Comparison of ENCODE assay signal across 8 cellular contexts in the genomic region with DNA sequence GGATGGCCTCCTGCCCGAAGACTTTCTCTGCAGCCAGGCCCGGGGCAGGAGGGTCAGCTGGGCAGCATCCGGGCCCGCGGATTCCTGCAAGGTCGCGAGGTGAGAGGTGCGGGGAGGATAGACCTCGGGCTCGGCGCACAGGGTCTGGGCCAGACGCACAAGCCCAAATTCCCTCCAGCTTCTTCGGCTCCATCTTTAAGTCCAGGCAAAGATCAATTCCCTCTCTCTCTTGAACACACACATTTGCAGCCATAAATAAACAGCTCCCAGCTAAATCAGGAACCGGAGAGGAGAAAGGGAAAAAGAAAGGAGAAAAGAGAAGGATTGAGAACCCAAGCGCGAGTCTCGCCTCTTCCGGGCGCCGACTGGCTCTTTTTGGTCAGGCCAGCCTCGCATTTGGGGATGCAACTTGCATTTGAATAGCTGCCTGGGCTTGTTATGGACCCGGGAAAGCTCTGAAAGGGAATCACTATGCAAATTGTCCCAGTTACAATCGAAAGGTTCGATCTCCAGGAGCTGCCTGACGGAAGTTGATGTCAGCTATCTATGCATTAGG. TPM values are rescaled to one million over a fixed set of nuclear protein-coding genes. Genes with fewer than 3 reads are reported as not detected.
DNase-seq lines count a peak whose midpoint lies in the region; ATAC-seq and TF ChIP-seq lines count a peak whose summit lies in the region.

No MANE protein-coding gene starts in this region.

- H3K9me2 ChIP-seq in SK-N-SH: no peaks in the 10 kb centered on the region

- peak overlapping the region; percentile 57 for H3K4me3 ChIP-seq in CD8-positive, alpha-beta memory T cell (ENCODE audit: low read length)
- H3K4me3 ChIP-seq in SK-N-SH (ENCODE audit: low read depth in 2 of 2, low read length in 1 of 2) (peak overlapping the region; percentile 12 to 57; a peak in 3 of 4 replicates), fibroblast of the aortic adventitia (ENCODE audit: low read depth, low read length) (peak overlapping the region; percentile 39), trophoblast cell (ENCODE audit: low read depth, low read length) (no peak overlapping the region)

- POLR2A ChIA-PET in CD8-positive, alpha-beta memory T cell (lab: Charles Lee): interaction anchor here (0.7 kb wide), 1 partner anchor 10 kb away, joined by 4 read pairs; no protein-coding TSS in a partner anchor
- POLR2A ChIA-PET in SK-N-SH (lab: Yijun Ruan, JAX): interaction anchor here (0.6 kb wide), 1 partner anchor 551 kb away, joined by 3 read pairs; no protein-coding TSS in a partner anchor

- no peak overlapping the region for H2AFZ ChIP-seq in SK-N-SH (ENCODE audit: low read depth)
- H2AFZ ChIP-seq in trophoblast cell (ENCODE audit: insufficient read depth, low read length, poor library complexity): no peak overlapping the region

- H3K4me2 ChIP-seq in SK-N-SH: peak overlapping the region; percentile 78
- peak overlapping the region; percentile 23 for H3K4me2 ChIP-seq in trophoblast cell (ENCODE audit: low read length)

- peaks cover 21 to 31% (median 28%) of the 10 kb centered on the region in 3 donors for H3K4me1 Mint-ChIP-seq in CD8-positive, alpha-beta memory T cell

- H3K14ac ChIP-seq in trophoblast cell (ENCODE audit: low read length): no peak overlapping the region

- no peak overlapping the region for H4K12ac ChIP-seq in trophoblast cell (ENCODE audit: low read depth, low read length)

- no peak overlapping the region for H3K4ac ChIP-seq in trophoblast cell (ENCODE audit: low read depth, low read length)

- no peaks in the 10 kb centered on the region for H4K20me1 ChIP-seq in SK-N-SH (ENCODE audit: insufficient read depth)

- no peaks in the 10 kb centered on the region for H3K79me1 ChIP-seq in trophoblast cell (ENCODE audit: low read length)

- peaks cover 25% of the 10 kb centered on the region for H3K4me1 ChIP-seq in CD8-positive, alpha-beta memory T cell (ENCODE audit: insufficient read depth, low read length)
- H3K4me1 ChIP-seq in SK-N-SH (ENCODE audit: control insufficient read depth in 1 of 2, insufficient read depth in 2 of 2, low read depth in 1 of 2, low read length in 1 of 2) (no peaks in the 10 kb centered on the region; a peak in 2 of 4 replicates), trophoblast cell (ENCODE audit: control insufficient read depth in 1 of 2, insufficient read depth in 2 of 2, low read length in 2 of 2) (peaks cover 6 to 13% of the 10 kb centered on the region in 2 experiments)

- DNase-seq in CD8-positive, alpha-beta memory T cell: no peak
- DNase-seq in SK-N-SH (no peak), fibroblast of the aortic adventitia (ENCODE audit: low read depth) (no peak), trophoblast cell (no peak), GM19238 (ENCODE audit: insufficient read length, low spot score) (no peak)
- DNase-seq in NK-92 treated with Interleukin-12 subunit alpha and Interleukin-12 subunit beta, amount 100 ng/mL, for 24 hours (lab: John Stamatoyannopoulos, UW): no peak

- H3K79me2 ChIP-seq in SK-N-SH (ENCODE audit: insufficient read depth): no peaks in the 10 kb centered on the region
- H3K79me2 ChIP-seq in trophoblast cell (ENCODE audit: control insufficient read depth, insufficient read depth, low read length, poor library complexity): no peaks in the 10 kb centered on the region

- TF ChIP-seq CTCF in SK-N-SH (IDR thresholded peaks at IDR 0.05) (no peak), fibroblast of the aortic adventitia (IDR thresholded peaks at IDR 0.05; ENCODE audit: insufficient read depth, low read length) (no peak)

- H3K18ac ChIP-seq in trophoblast cell (ENCODE audit: low read length): no peak overlapping the region

- no peak overlapping the region for H2BK5ac ChIP-seq in trophoblast cell (ENCODE audit: low read depth, low read length, poor library complexity)

- no peak for TF ChIP-seq EP300 in SK-N-SH (IDR thresholded peaks at IDR 0.05; ENCODE audit: borderline replicate concordance in 1 of 2, low read depth in 1 of 2, low read length in 1 of 2)

- H2AK5ac ChIP-seq in trophoblast cell (ENCODE audit: low read length): no peak overlapping the region

- H3F3A ChIP-seq in SK-N-SH (replicated peaks; ENCODE audit: insufficient read depth): no peaks in the 10 kb centered on the region

- CTCF ChIA-PET in CD8-positive, alpha-beta memory T cell (lab: Charles Lee): interaction anchor here (1.0 to 1.1 kb wide), 2 partner anchors 21 to 27 kb away, joined by 3 to 4 read pairs; no protein-coding TSS in a partner anchor
- CTCF ChIA-PET in SK-N-SH (lab: Yijun Ruan, JAX): interaction anchor here (0.8 to 1.6 kb wide), 5 partner anchors 11 to 404 kb away, joined by 3 to 4 read pairs (median 3); no protein-coding TSS in a partner anchor

- no peak overlapping the region for H3K23ac ChIP-seq in trophoblast cell (ENCODE audit: low read length)

- peaks cover 88% of the 10 kb centered on the region for H3K27me3 ChIP-seq in CD8-positive, alpha-beta memory T cell (ENCODE audit: insufficient read depth, low read length, poor library complexity, severe bottlenecking)
- peaks cover 79% of the 10 kb centered on the region for H3K27me3 ChIP-seq in SK-N-SH (ENCODE audit: insufficient read depth)
- H3K27me3 ChIP-seq in trophoblast cell (ENCODE audit: insufficient read depth, low read length): peaks cover 46% of the 10 kb centered on the region

- no peak for TF ChIP-seq RAD21 in SK-N-SH (IDR thresholded peaks at IDR 0.05; ENCODE audit: low read length)

- H3K27ac ChIP-seq in CD8-positive, alpha-beta memory T cell (ENCODE audit: low read depth, low read length): no peak overlapping the region
- H3K27ac ChIP-seq in SK-N-SH (ENCODE audit: low read depth in 2 of 2, low read length in 1 of 2) (no peak overlapping the region), trophoblast cell (ENCODE audit: low read depth, low read length) (no peak overlapping the region)

- H3K36me3 ChIP-seq in CD8-positive, alpha-beta memory T cell (ENCODE audit: insufficient read depth, low read length): no peaks in the 10 kb centered on the region
- no peaks in the 10 kb centered on the region for H3K36me3 ChIP-seq in SK-N-SH (replicated peaks in 1 of 2; ENCODE audit: control insufficient read depth in 1 of 2, insufficient read depth in 2 of 2, low read length in 1 of 2)
- no peaks in the 10 kb centered on the region for H3K36me3 ChIP-seq in trophoblast cell (ENCODE audit: control insufficient read depth in 1 of 2, insufficient read depth in 2 of 2, low read length in 2 of 2)

- peak overlapping the region in 1 of 8 donors; percentile 36 for H3K27ac Mint-ChIP-seq in CD8-positive, alpha-beta memory T cell

- H3K4me3 Mint-ChIP-seq in CD8-positive, alpha-beta memory T cell: peak overlapping the region; percentile 40 to 88 (median 81)

- H3K36me3 Mint-ChIP-seq in CD8-positive, alpha-beta memory T cell: no peaks in the 10 kb centered on the region

- H3K9me3 Mint-ChIP-seq in CD8-positive, alpha-beta memory T cell: peaks cover 0 to 5% (median 2%) of the 10 kb centered on the region in 5 donors

- H2BK12ac ChIP-seq in trophoblast cell (ENCODE audit: low read length): no peak overlapping the region

- H3K9ac ChIP-seq in SK-N-SH (no peak overlapping the region), trophoblast cell (ENCODE audit: low read length) (no peak overlapping the region)

- no peak for ATAC-seq in GM18858 (IDR thresholded peaks at IDR 0.05; ENCODE audit: unreplicated experiment)
- no peak for ATAC-seq in GM21576 (IDR thresholded peaks at IDR 0.05; ENCODE audit: unreplicated experiment)

- no peak overlapping the region for H4K8ac ChIP-seq in trophoblast cell (ENCODE audit: low read depth, low read length)

- H3K9me3 ChIP-seq in CD8-positive, alpha-beta memory T cell (ENCODE audit: low read length): no peaks in the 10 kb centered on the region
- H3K9me3 ChIP-seq in SK-N-SH (no peaks in the 10 kb centered on the region), trophoblast cell (ENCODE audit: insufficient read depth, low read depth, low read length) (peaks cover 7% of the 10 kb centered on the region)

- no peak overlapping the region for H2BK120ac ChIP-seq in trophoblast cell (ENCODE audit: insufficient read depth, low read length, poor library complexity)

- no peak overlapping the region for H4K91ac ChIP-seq in trophoblast cell (ENCODE audit: low read depth, low read length)

- WGBS in SK-N-SH (ENCODE audit: low lambda C conversion rate): 22% methylated on average over 25 of the region's 25 CpGs
- WGBS in trophoblast cell (ENCODE audit: extremely low coverage, insufficient coverage, insufficient read length): no CpG with 5 or more reads among the region's 25 CpGs

- peaks cover 76 to 84% of the 10 kb centered on the region in 2 donors for H3K27me3 Mint-ChIP-seq in CD8-positive, alpha-beta memory T cell

TF ChIP-seq in SK-N-SH, 30 proteins besides CTCF, POLR2A, EP300 and RAD21 (continues in another document):
- TF ChIP-seq FOXJ3 (CRISPR knock-in tag; IDR thresholded peaks at IDR 0.05) (no peak), REST (IDR thresholded peaks at IDR 0.05; ENCODE audit: low read depth, low read length) (no peak)

RNA-seq across cellular contexts. Expression of gene ONECUT1, which starts 14.5 kb away (rescaled TPM):
- not detected for total RNA-seq in CD8-positive, alpha-beta memory T cell
- polyA plus RNA-seq in CD8-positive, alpha-beta memory T cell: not detected
- polyA plus RNA-seq in SK-N-SH (2012; rRNA removed): not detected in 2 replicates
- not detected in 2 replicates for polyA plus RNA-seq in SK-N-SH (2012; cell fraction: cytosol; rRNA removed)
- polyA plus RNA-seq in SK-N-SH (2012; cell fraction: nucleus; rRNA removed): not detected in 2 replicates
- total RNA-seq in fibroblast of the aortic adventitia (ENCODE audit: low replicate concordance): not detected in 2 replicates
- 0.15 and 0.42 TPM in 2 replicates for polyA plus RNA-seq in trophoblast cell (2013)
